Comparison of ENCODE assay signal across 1 cellular context in genomic region chr14:72611956-72612500, GRCh38.
TF ChIP-seq lines count a peak whose summit lies in the region.

No MANE protein-coding gene starts in this region.

TF ChIP-seq in SK-N-SH, 30 proteins besides CTCF, POLR2A, EP300 and RAD21:
- TF ChIP-seq TCF12 (IDR thresholded peaks at IDR 0.05), result no peak
- no peak for TF ChIP-seq FOXM1 (IDR thresholded peaks at IDR 0.05; ENCODE audit: low read depth)
- TF ChIP-seq GABPA (IDR thresholded peaks at IDR 0.05; ENCODE audit: low read depth), result no peak
- TF ChIP-seq JUND (IDR thresholded peaks at IDR 0.05), result no peak
- no peak for TF ChIP-seq NFIC (IDR thresholded peaks at IDR 0.05; ENCODE audit: borderline replicate concordance)
- TF ChIP-seq POLR2AphosphoS5 (IDR thresholded peaks at IDR 0.05; ENCODE audit: low read depth, low read length), result no peak
- TF ChIP-seq ELF1 (IDR thresholded peaks at IDR 0.05), result no peak
- TF ChIP-seq YY1 (IDR thresholded peaks at IDR 0.05; ENCODE audit: low read depth), result no peak
- TF ChIP-seq, protein P1, sequence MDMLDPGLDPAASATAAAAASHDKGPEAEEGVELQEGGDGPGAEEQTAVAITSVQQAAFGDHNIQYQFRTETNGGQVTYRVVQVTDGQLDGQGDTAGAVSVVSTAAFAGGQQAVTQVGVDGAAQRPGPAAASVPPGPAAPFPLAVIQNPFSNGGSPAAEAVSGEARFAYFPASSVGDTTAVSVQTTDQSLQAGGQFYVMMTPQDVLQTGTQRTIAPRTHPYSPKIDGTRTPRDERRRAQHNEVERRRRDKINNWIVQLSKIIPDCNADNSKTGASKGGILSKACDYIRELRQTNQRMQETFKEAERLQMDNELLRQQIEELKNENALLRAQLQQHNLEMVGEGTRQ (IDR thresholded peaks at IDR 0.05; ENCODE audit: borderline replicate concordance, low read depth, low read length), result no peak
- TF ChIP-seq REST (IDR thresholded peaks at IDR 0.05; ENCODE audit: low read depth, low read length), result no peak
- TF ChIP-seq IRF3 (IDR thresholded peaks at IDR 0.05; ENCODE audit: low read depth, low read length), result no peak
- no peak for TF ChIP-seq RFX5 (IDR thresholded peaks at IDR 0.05; ENCODE audit: low read length)
